ENCODE assay signal across 9 cellular contexts in the genomic region with DNA sequence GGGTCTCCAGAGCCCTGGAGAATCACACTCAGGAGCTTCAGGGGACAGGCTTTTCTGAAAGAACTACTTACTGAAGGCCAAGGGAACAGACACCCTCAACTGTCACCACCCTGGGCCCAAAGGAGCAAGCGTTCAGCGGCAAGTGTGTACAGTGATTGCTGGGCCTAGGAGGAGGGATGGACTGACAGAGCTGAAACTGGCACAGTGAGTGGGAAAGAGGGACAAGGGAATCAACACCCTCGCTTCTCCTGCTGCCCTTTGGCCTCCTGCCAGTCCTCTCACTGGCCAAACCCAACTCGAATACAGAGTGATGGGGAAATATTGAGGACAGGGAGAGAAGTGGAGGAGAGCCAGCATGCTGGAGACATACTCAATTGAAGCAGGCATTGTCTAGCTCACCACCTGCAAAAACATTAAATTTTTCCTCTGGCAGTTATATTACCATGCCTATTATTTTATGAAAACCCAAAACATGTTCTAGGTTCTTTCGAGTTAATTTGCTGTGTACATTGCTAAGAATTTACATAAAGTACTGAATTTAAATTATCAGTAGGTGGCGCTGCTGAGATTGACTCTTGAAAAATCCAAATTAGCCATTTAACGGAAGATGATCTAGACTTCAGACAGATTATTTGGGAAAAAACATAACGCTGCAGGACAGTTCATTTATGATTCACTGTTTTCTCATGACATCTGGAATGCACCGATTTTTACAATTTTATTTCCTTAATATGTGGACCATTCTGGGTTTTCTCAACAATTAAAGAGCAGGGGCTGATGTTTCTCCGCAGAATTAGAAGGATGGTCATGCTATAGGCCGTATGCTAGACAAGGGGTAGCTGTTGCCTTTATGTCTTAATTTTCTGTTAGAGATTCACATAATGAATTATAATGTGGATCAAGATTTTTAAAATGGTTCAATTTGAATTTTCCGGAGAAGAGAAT. TPM values are rescaled to one million over a fixed set of nuclear protein-coding genes. Genes with fewer than 3 reads are reported as not detected.
A peak's percentile ranks its signal among the peaks of the same experiment; 100 is the strongest.
DNase-seq lines count a peak whose midpoint lies in the region; ATAC-seq and TF ChIP-seq lines count a peak whose summit lies in the region.
"Had no signal": no experiment of that assay in that cellular context is flagged by ENCODE, and none has a peak within 500 bp of the region (broad histone marks: within the 10 kb centered on the region; RNA-seq: fewer than 3 reads in every experiment).

No MANE protein-coding gene starts in this region.

- no peaks in the 10 kb centered on the region for H3K27me3 ChIP-seq in PC-3 (ENCODE audit: low read length)
- no peaks in the 10 kb centered on the region for H3K27me3 ChIP-seq in neural cell (ENCODE audit: insufficient read depth, low read depth, low read length)

- H3K4me2 ChIP-seq in PC-3 (ENCODE audit: low read length): no peak overlapping the region
- H3K4me2 ChIP-seq in neural cell (ENCODE audit: low read length): no peak overlapping the region

- TF ChIP-seq EP300 in neural cell (conservative IDR thresholded peaks at IDR 0.05; ENCODE audit: poor library complexity, severe bottlenecking): no peak

- H3K9me2 ChIP-seq in PC-3 (replicated peaks; ENCODE audit: low read length) (no peaks in the 10 kb centered on the region), neural cell (ENCODE audit: insufficient read depth, low read length) (no peaks in the 10 kb centered on the region)

- TF ChIP-seq RAD21 in neural cell (conservative IDR thresholded peaks at IDR 0.05): peak; percentile 49

- no peaks in the 10 kb centered on the region for H3K4me1 ChIP-seq in PC-3 (ENCODE audit: insufficient read depth, low read length)

- TF ChIP-seq CTCF in AG10803 (conservative IDR thresholded peaks at IDR 0.05; ENCODE audit: low read length): peak; percentile 65
- peak; percentile 63 for TF ChIP-seq CTCF in GM13977 (IDR thresholded peaks at IDR 0.05; ENCODE audit: extremely low read depth, insufficient read depth, missing control alignments)
- peak; percentile 61 for TF ChIP-seq CTCF in PC-3 (conservative IDR thresholded peaks at IDR 0.05; ENCODE audit: low read depth, low read length)
- TF ChIP-seq CTCF in epithelial cell of proximal tubule (conservative IDR thresholded peaks at IDR 0.05; ENCODE audit: low read depth, low read length): peak; percentile 66
- TF ChIP-seq CTCF in neural cell (IDR thresholded peaks at IDR 0.05; ENCODE audit: poor library complexity, severe bottlenecking): peak; percentile 60

- DNase-seq in AG10803 (ENCODE audit: low read depth): peak; percentile 54
- DNase-seq in GM13977 (ENCODE audit: low spot score): peak; percentile 48
- DNase-seq in PC-3: peak; percentile 44
- DNase-seq in epithelial cell of proximal tubule (ENCODE audit: low read depth): no peak
- no peak for DNase-seq in NCI-H2029 (lab: John Stamatoyannopoulos, UW)
- no peak for DNase-seq in GDM1 (lab: John Stamatoyannopoulos, UW)

- H2AFZ ChIP-seq in PC-3 (ENCODE audit: low read length) (no peak overlapping the region), neural cell (ENCODE audit: low read depth, low read length) (no peak overlapping the region)

- intact Hi-C loops in PC-3 (cut with micrococcal nuclease): loop anchor here (5.0 kb wide), 1 partner anchor 110 kb away; no protein-coding TSS in a partner anchor

- H3K9ac ChIP-seq in PC-3 (ENCODE audit: low read length) (no peak overlapping the region), neural cell (ENCODE audit: low read length) (no peak overlapping the region)

- H3K4me3 ChIP-seq in AG10803 (ENCODE audit: low read length): no peak overlapping the region
- no peak overlapping the region for H3K4me3 ChIP-seq in PC-3 (ENCODE audit: low read length)
- no peak overlapping the region for H3K4me3 ChIP-seq in epithelial cell of proximal tubule (ENCODE audit: low read depth, low read length)
- H3K4me3 ChIP-seq in neural cell (ENCODE audit: low read length): no peak overlapping the region

- H3K79me2 ChIP-seq in PC-3 (ENCODE audit: low read length): no peaks in the 10 kb centered on the region
- no peaks in the 10 kb centered on the region for H3K79me2 ChIP-seq in neural cell (replicated peaks; ENCODE audit: insufficient read depth, low read length)

- POLR2A ChIA-PET in PC-3 (lab: Charles Lee; ENCODE audit: unreplicated experiment): no interaction called here

- BruUV-seq in PC-3 (replicated peaks; lab: Mats Ljungman, UMichigan): no TSS peak

- in situ Hi-C loops in GM13977 (cut with MboI; ENCODE audit: low pct_unique_long_range_greater_than_20kb, low sequenced_read_pairs, unreplicated experiment): loop anchor here (10.0 kb wide), 1 partner anchor 122 kb away; the partner anchor contains the start of gene HACD1

- H3K36me3 ChIP-seq in PC-3 (ENCODE audit: low read depth, low read length) (no peaks in the 10 kb centered on the region; the same call in 1 of the 2 replicates), neural cell (ENCODE audit: insufficient read depth, low read length) (no peaks in the 10 kb centered on the region)

- ATAC-seq in PC-3: no peak; the same call in 1 of the 2 replicates
- ATAC-seq in HG02938 (IDR thresholded peaks at IDR 0.05; ENCODE audit: unreplicated experiment): no peak

- CTCF ChIA-PET in PC-3 (lab: Charles Lee): no interaction called here

- H4K20me1 ChIP-seq in PC-3 (ENCODE audit: low read length): no peaks in the 10 kb centered on the region
- H4K20me1 ChIP-seq in neural cell (ENCODE audit: insufficient read depth): no peaks in the 10 kb centered on the region

- H3F3A ChIP-seq in PC-3 (ENCODE audit: low read length, unreplicated experiment) (no peaks in the 10 kb centered on the region), neural cell (ENCODE audit: insufficient read depth, low read length, poor library complexity, severe bottlenecking) (no peaks in the 10 kb centered on the region)

- H3K27ac ChIP-seq in PC-3 (ENCODE audit: low read length) (no peak overlapping the region), neural cell (ENCODE audit: low read length) (no peak overlapping the region)
- H3K27ac ChIP-seq: HL-60 had no signal

- H3K9me3 ChIP-seq in PC-3 (ENCODE audit: low read length): no peaks in the 10 kb centered on the region
- no peaks in the 10 kb centered on the region for H3K9me3 ChIP-seq in neural cell (ENCODE audit: low read length)

TF ChIP-seq in neural cell, 6 proteins besides CTCF, POLR2A, EP300 and RAD21:
- TF ChIP-seq SMC3 (conservative IDR thresholded peaks at IDR 0.05; ENCODE audit: poor library complexity) (peak; percentile 51), REST (IDR thresholded peaks at IDR 0.05; ENCODE audit: borderline replicate concordance) (no peak), EZH2 (IDR thresholded peaks at IDR 0.05; ENCODE audit: borderline replicate concordance, insufficient read depth, low read length, poor library complexity, severe bottlenecking) (no peak), POLR2AphosphoS5 (IDR thresholded peaks at IDR 0.05) (no peak), MXI1 (conservative IDR thresholded peaks at IDR 0.05; ENCODE audit: poor library complexity, severe bottlenecking) (no peak)

RNA-seq across cellular contexts. Expression of gene TMEM236, which starts 14.7 kb away (rescaled TPM):
- 0.04 TPM in 1 of 2 replicates, not detected in the other for total RNA-seq in PC-3 (2014; rRNA removed)
- total RNA-seq in epithelial cell of proximal tubule: 0.07 and 0.17 TPM in 2 replicates
- polyA plus RNA-seq in neural cell: 0.10 TPM in 1 of 2 replicates, not detected in the other
- not detected in 2 replicates for polyA minus RNA-seq in neural cell

Comparison
In these comparisons a context has a peak if more than half of its experiments do, and no peak if none do; other contexts are left out.
1. DNase-seq: peak in AG10803 (single experiment), GM13977 (single experiment) and PC-3 (single experiment); none in epithelial cell of proximal tubule (single experiment), NCI-H2029 (single experiment) and GDM1 (single experiment).
2. Peak in every context shown above with its lines, with median percentiles within 50 percentile points of each other: CTCF ChIP-seq.